In the genomic region with DNA sequence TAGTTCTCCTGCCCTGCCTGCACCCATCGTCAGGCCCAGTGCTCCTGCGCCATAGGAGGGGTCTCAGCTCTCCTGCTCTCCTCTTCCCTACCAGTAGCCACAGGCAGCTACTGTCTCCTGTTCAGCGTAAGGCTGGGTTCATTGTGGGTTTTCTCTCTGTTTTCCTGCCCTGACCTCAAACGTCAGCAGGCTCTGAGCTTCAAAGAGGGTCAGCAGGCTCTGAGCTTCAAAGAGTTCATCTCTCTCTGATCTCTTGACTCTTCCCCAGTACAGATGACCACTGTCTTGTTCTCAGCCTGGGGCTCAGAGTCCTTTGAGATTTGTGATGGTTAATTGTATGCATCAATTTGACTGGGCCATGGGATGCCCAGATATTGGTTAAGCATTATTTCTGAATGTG, we compare ENCODE assay signal across 1 cellular context.
TF ChIP-seq lines count a peak whose summit lies in the region.

No MANE protein-coding gene starts in this region.

TF ChIP-seq in HepG2, 621 proteins besides CTCF, POLR2A, EP300 and RAD21 (continued from another document and continues in another):
- TF ChIP-seq, protein P1, sequence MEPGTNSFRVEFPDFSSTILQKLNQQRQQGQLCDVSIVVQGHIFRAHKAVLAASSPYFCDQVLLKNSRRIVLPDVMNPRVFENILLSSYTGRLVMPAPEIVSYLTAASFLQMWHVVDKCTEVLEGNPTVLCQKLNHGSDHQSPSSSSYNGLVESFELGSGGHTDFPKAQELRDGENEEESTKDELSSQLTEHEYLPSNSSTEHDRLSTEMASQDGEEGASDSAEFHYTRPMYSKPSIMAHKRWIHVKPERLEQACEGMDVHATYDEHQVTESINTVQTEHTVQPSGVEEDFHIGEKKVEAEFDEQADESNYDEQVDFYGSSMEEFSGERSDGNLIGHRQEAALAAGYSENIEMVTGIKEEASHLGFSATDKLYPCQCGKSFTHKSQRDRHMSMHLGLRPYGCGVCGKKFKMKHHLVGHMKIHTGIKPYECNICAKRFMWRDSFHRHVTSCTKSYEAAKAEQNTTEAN (CRISPR knock-in tag; conservative IDR thresholded peaks at IDR 0.05): peak; percentile 71
- no peak; the same call in 1 of the 2 replicates for TF ChIP-seq HOXD1 (CRISPR knock-in tag; IDR thresholded peaks at IDR 0.05)
- TF ChIP-seq ZNF350 (CRISPR knock-in tag; IDR thresholded peaks at IDR 0.05; ENCODE audit: borderline replicate concordance, low read depth): peak; percentile 41; the same call in 1 of the 2 replicates
- TF ChIP-seq, protein P2, sequence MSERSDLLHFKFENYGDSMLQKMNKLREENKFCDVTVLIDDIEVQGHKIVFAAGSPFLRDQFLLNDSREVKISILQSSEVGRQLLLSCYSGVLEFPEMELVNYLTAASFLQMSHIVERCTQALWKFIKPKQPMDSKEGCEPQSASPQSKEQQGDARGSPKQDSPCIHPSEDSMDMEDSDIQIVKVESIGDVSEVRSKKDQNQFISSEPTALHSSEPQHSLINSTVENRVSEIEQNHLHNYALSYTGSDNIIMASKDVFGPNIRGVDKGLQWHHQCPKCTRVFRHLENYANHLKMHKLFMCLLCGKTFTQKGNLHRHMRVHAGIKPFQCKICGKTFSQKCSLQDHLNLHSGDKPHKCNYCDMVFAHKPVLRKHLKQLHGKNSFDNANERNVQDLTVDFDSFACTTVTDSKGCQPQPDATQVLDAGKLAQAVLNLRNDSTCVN (CRISPR knock-in tag; IDR thresholded peaks at IDR 0.05; ENCODE audit: borderline replicate concordance): peak; percentile 45; the same call in 1 of the 2 replicates
- TF ChIP-seq MBNL3 (CRISPR knock-in tag; conservative IDR thresholded peaks at IDR 0.05): no peak
- peak; percentile 46 for TF ChIP-seq SKI (IDR thresholded peaks at IDR 0.05; ENCODE audit: partially characterized antibody)
- TF ChIP-seq ZNF337 (CRISPR knock-in tag; IDR thresholded peaks at IDR 0.05; ENCODE audit: borderline replicate concordance, low read depth): peak; percentile 81; the same call in 1 of the 2 replicates
- 0 out of 2 replicates have a peak, but pooled peaks have one; percentile 25 for TF ChIP-seq ZNF343 (CRISPR knock-in tag; IDR thresholded peaks at IDR 0.05)
- TF ChIP-seq, protein P3, sequence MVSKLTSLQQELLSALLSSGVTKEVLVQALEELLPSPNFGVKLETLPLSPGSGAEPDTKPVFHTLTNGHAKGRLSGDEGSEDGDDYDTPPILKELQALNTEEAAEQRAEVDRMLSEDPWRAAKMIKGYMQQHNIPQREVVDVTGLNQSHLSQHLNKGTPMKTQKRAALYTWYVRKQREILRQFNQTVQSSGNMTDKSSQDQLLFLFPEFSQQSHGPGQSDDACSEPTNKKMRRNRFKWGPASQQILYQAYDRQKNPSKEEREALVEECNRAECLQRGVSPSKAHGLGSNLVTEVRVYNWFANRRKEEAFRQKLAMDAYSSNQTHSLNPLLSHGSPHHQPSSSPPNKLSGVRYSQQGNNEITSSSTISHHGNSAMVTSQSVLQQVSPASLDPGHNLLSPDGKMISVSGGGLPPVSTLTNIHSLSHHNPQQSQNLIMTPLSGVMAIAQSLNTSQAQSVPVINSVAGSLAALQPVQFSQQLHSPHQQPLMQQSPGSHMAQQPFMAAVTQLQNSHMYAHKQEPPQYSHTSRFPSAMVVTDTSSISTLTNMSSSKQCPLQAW (CRISPR knock-in tag; IDR thresholded peaks at IDR 0.05): peak; percentile 98
- TF ChIP-seq, protein P4, sequence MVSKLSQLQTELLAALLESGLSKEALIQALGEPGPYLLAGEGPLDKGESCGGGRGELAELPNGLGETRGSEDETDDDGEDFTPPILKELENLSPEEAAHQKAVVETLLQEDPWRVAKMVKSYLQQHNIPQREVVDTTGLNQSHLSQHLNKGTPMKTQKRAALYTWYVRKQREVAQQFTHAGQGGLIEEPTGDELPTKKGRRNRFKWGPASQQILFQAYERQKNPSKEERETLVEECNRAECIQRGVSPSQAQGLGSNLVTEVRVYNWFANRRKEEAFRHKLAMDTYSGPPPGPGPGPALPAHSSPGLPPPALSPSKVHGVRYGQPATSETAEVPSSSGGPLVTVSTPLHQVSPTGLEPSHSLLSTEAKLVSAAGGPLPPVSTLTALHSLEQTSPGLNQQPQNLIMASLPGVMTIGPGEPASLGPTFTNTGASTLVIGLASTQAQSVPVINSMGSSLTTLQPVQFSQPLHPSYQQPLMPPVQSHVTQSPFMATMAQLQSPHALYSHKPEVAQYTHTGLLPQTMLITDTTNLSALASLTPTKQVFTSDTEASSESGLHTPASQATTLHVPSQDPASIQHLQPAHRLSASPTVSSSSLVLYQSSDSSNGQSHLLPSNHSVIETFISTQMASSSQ (IDR thresholded peaks at IDR 0.05; ENCODE audit: low read depth): peak; percentile 63; the same call in 1 of the 2 replicates
- TF ChIP-seq, protein P4 (CRISPR knock-in tag; IDR thresholded peaks at IDR 0.05; ENCODE audit: borderline replicate concordance): peak; percentile 96
- TF ChIP-seq SOX6 (IDR thresholded peaks at IDR 0.05): no peak
- peak; percentile 90 for TF ChIP-seq SOX6 (CRISPR knock-in tag; IDR thresholded peaks at IDR 0.05)
- TF ChIP-seq POLR2G (IDR thresholded peaks at IDR 0.05; ENCODE audit: low read depth, low read length): peak; percentile 84
- TF ChIP-seq POLR2AphosphoS2 (IDR thresholded peaks at IDR 0.05; ENCODE audit: low read depth, low read length): no peak
- peak; percentile 82 for TF ChIP-seq FOXO1 (CRISPR knock-in tag; IDR thresholded peaks at IDR 0.05)
- peak; percentile 95 for TF ChIP-seq ZNF331 (CRISPR knock-in tag; IDR thresholded peaks at IDR 0.05)
- TF ChIP-seq HIVEP1 (CRISPR knock-in tag; IDR thresholded peaks at IDR 0.05): no peak
- TF ChIP-seq ISL2 (CRISPR knock-in tag; IDR thresholded peaks at IDR 0.05): peak; percentile 92
- peak; percentile 88 for TF ChIP-seq POGZ (CRISPR knock-in tag; IDR thresholded peaks at IDR 0.05)
- 0 out of 2 replicates have a peak, but pooled peaks have one; percentile 52 for TF ChIP-seq ZNF317 (CRISPR knock-in tag; IDR thresholded peaks at IDR 0.05)
- TF ChIP-seq KLF13 (CRISPR knock-in tag; IDR thresholded peaks at IDR 0.05): no peak
- no peak; the same call in 1 of the 2 replicates for TF ChIP-seq SMAD1 (CRISPR knock-in tag; IDR thresholded peaks at IDR 0.05; ENCODE audit: borderline replicate concordance, low read depth)
- no peak for TF ChIP-seq SRF (IDR thresholded peaks at IDR 0.05; ENCODE audit: low read depth, low read length)
- TF ChIP-seq PAWR (CRISPR knock-in tag; IDR thresholded peaks at IDR 0.05; ENCODE audit: borderline replicate concordance): no peak
- TF ChIP-seq ZNF605 (CRISPR knock-in tag; IDR thresholded peaks at IDR 0.05): 0 out of 2 replicates have a peak, but pooled peaks have one; percentile 14
- peak; percentile 88 for TF ChIP-seq ZMYM4 (CRISPR knock-in tag; IDR thresholded peaks at IDR 0.05)
- TF ChIP-seq, protein P5, sequence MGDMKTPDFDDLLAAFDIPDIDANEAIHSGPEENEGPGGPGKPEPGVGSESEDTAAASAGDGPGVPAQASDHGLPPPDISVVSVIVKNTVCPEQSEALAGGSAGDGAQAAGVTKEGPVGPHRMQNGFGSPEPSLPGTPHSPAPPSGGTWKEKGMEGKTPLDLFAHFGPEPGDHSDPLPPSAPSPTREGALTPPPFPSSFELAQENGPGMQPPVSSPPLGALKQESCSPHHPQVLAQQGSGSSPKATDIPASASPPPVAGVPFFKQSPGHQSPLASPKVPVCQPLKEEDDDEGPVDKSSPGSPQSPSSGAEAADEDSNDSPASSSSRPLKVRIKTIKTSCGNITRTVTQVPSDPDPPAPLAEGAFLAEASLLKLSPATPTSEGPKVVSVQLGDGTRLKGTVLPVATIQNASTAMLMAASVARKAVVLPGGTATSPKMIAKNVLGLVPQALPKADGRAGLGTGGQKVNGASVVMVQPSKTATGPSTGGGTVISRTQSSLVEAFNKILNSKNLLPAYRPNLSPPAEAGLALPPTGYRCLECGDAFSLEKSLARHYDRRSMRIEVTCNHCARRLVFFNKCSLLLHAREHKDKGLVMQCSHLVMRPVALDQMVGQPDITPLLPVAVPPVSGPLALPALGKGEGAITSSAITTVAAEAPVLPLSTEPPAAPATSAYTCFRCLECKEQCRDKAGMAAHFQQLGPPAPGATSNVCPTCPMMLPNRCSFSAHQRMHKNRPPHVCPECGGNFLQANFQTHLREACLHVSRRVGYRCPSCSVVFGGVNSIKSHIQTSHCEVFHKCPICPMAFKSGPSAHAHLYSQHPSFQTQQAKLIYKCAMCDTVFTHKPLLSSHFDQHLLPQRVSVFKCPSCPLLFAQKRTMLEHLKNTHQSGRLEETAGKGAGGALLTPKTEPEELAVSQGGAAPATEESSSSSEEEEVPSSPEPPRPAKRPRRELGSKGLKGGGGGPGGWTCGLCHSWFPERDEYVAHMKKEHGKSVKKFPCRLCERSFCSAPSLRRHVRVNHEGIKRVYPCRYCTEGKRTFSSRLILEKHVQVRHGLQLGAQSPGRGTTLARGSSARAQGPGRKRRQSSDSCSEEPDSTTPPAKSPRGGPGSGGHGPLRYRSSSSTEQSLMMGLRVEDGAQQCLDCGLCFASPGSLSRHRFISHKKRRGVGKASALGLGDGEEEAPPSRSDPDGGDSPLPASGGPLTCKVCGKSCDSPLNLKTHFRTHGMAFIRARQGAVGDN (CRISPR knock-in tag; IDR thresholded peaks at IDR 0.05): peak; percentile 50
- peak; percentile 38; the same call in 1 of the 2 replicates for TF ChIP-seq ZFY (CRISPR knock-in tag; IDR thresholded peaks at IDR 0.05)
- no peak for TF ChIP-seq ZNF121 (CRISPR knock-in tag; IDR thresholded peaks at IDR 0.05)
- no peak for TF ChIP-seq ATF7 (IDR thresholded peaks at IDR 0.05)
- TF ChIP-seq ATF7 (CRISPR knock-in tag; IDR thresholded peaks at IDR 0.05): peak; percentile 62; the same call in 1 of the 2 replicates
- TF ChIP-seq ZNF776 (CRISPR knock-in tag; IDR thresholded peaks at IDR 0.05): no peak
- TF ChIP-seq, protein P6, sequence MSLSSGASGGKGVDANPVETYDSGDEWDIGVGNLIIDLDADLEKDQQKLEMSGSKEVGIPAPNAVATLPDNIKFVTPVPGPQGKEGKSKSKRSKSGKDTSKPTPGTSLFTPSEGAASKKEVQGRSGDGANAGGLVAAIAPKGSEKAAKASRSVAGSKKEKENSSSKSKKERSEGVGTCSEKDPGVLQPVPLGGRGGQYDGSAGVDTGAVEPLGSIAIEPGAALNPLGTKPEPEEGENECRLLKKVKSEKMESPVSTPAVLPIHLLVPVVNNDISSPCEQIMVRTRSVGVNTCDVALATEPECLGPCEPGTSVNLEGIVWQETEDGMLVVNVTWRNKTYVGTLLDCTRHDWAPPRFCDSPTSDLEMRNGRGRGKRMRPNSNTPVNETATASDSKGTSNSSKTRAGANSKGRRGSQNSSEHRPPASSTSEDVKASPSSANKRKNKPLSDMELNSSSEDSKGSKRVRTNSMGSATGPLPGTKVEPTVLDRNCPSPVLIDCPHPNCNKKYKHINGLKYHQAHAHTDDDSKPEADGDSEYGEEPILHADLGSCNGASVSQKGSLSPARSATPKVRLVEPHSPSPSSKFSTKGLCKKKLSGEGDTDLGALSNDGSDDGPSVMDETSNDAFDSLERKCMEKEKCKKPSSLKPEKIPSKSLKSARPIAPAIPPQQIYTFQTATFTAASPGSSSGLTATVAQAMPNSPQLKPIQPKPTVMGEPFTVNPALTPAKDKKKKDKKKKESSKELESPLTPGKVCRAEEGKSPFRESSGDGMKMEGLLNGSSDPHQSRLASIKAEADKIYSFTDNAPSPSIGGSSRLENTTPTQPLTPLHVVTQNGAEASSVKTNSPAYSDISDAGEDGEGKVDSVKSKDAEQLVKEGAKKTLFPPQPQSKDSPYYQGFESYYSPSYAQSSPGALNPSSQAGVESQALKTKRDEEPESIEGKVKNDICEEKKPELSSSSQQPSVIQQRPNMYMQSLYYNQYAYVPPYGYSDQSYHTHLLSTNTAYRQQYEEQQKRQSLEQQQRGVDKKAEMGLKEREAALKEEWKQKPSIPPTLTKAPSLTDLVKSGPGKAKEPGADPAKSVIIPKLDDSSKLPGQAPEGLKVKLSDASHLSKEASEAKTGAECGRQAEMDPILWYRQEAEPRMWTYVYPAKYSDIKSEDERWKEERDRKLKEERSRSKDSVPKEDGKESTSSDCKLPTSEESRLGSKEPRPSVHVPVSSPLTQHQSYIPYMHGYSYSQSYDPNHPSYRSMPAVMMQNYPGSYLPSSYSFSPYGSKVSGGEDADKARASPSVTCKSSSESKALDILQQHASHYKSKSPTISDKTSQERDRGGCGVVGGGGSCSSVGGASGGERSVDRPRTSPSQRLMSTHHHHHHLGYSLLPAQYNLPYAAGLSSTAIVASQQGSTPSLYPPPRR (CRISPR knock-in tag; IDR thresholded peaks at IDR 0.05; ENCODE audit: borderline replicate concordance): peak; percentile 90
- no peak for TF ChIP-seq NCOA1 (CRISPR knock-in tag; IDR thresholded peaks at IDR 0.05)
- TF ChIP-seq THYN1 (CRISPR knock-in tag; IDR thresholded peaks at IDR 0.05; ENCODE audit: borderline replicate concordance, low read depth): no peak
- TF ChIP-seq NFIC (IDR thresholded peaks at IDR 0.05; ENCODE audit: low read length): peak; percentile 83
- TF ChIP-seq NFE2 (CRISPR knock-in tag; IDR thresholded peaks at IDR 0.05): no peak
- TF ChIP-seq PHF21A (CRISPR knock-in tag; IDR thresholded peaks at IDR 0.05): peak; percentile 83
- TF ChIP-seq HDAC2 (CRISPR knock-in tag; IDR thresholded peaks at IDR 0.05): peak; percentile 95
- peak; percentile 34; the same call in 1 of the 2 replicates for TF ChIP-seq BHLHE40 (IDR thresholded peaks at IDR 0.05; ENCODE audit: low read length)
- no peak for TF ChIP-seq SETDB1 (CRISPR knock-in tag; IDR thresholded peaks at IDR 0.05; ENCODE audit: borderline replicate concordance)
- TF ChIP-seq STAG1 (CRISPR knock-in tag; IDR thresholded peaks at IDR 0.05): peak; percentile 3
- TF ChIP-seq ZNF205 (CRISPR knock-in tag; IDR thresholded peaks at IDR 0.05): peak; percentile 38; the same call in 1 of the 2 replicates
- TF ChIP-seq MIXL1 (CRISPR knock-in tag; IDR thresholded peaks at IDR 0.05): peak; percentile 21; the same call in 1 of the 2 replicates
- 0 out of 2 replicates have a peak, but pooled peaks have one; percentile 30 for TF ChIP-seq ZBTB3 (CRISPR knock-in tag; IDR thresholded peaks at IDR 0.05; ENCODE audit: borderline replicate concordance, low read depth)
